Comparison of ENCODE assay signal across 10 cellular contexts in the genomic region with DNA sequence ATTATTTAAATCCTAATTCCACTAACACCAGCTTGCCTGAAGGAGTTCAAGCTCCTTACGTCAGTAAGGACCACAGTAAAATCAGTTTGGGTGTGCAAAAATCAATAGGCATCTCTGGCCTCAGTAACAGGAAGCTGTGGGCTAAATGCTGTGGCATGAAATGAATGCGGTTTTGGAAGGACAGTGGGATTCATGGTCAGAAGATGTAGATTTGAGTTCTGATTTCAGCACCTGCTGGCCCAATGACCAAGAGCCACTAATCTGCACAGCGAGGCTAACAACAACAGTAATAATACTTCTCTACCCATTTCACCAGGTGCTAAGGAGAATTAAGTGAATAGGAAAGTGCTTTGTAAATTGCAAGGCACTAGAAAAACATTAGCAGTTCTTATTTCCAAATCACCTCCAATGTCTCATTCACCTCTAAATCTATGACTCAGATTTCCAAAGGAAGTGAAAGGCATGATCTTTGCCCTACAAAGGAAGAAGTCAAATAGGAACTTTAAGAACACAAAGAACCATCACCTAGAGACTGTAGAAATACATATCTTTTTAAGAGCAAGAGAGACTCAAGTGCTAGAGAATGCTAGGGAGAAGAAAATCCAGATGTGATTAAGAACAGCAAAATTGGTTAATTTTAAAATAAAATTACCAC.
DNase-seq lines count a peak whose midpoint lies in the region; ATAC-seq and TF ChIP-seq lines count a peak whose summit lies in the region.
"Had no signal": no experiment of that assay in that cellular context is flagged by ENCODE, and none has a peak within 500 bp of the region (broad histone marks: within the 10 kb centered on the region; RNA-seq: fewer than 3 reads in every experiment).

No MANE protein-coding gene starts in this region.

- H3K4me1 Mint-ChIP-seq in CD4-positive, alpha-beta T cell (ENCODE audit: low read depth) = peaks cover 95% of the 10 kb centered on the region
- H3K4me1 Mint-ChIP-seq in T-helper 17 cell = peaks cover 60% of the 10 kb centered on the region

- CTCF ChIA-PET in CD4-positive, alpha-beta T cell (lab: Charles Lee) = interaction anchor here (0.9 to 1.4 kb wide), 4 partner anchors 14 to 172 kb away, joined by 3 to 5 read pairs (median 3); a partner anchor contains a TSS
- CTCF ChIA-PET in HCT116 (lab: Charles Lee) = interaction anchor here (0.7 to 0.9 kb wide), 2 partner anchors 17 to 24 kb away, joined by 3 read pairs; no protein-coding TSS in a partner anchor
- CTCF ChIA-PET in A673 (lab: Charles Lee) = no interaction called here

- peak overlapping the region; percentile 38 for H3K27ac ChIP-seq in CD4-positive, alpha-beta T cell (ENCODE audit: low read depth, low read length)
- no peak overlapping the region for H3K27ac ChIP-seq in HCT116 (ENCODE audit: low read depth, low read length)
- no peak overlapping the region for H3K27ac ChIP-seq in A673 (ENCODE audit: low read depth, low read length, poor library complexity, severe bottlenecking)

- peaks cover 83% of the 10 kb centered on the region for H3K36me3 Mint-ChIP-seq in CD4-positive, alpha-beta T cell (ENCODE audit: low read depth)
- peaks cover 7% of the 10 kb centered on the region for H3K36me3 Mint-ChIP-seq in T-helper 17 cell (ENCODE audit: low read depth)

- no peak for TF ChIP-seq POLR2A in HCT116 (IDR thresholded peaks at IDR 0.05; ENCODE audit: borderline replicate concordance, extremely low read depth, insufficient read depth, insufficient read length)

- no peaks in the 10 kb centered on the region for H3K9me2 ChIP-seq in HCT116 (ENCODE audit: insufficient read depth)

- H4K20me1 ChIP-seq in HCT116 (ENCODE audit: insufficient read depth) = no peaks in the 10 kb centered on the region

- peak overlapping the region; percentile 85 for H3K27ac Mint-ChIP-seq in CD4-positive, alpha-beta T cell
- peak overlapping the region; percentile 94 for H3K27ac Mint-ChIP-seq in T-helper 17 cell

- H2AFZ ChIP-seq in HCT116 (ENCODE audit: low read depth, low read length, poor library complexity, severe bottlenecking) = no peak overlapping the region

- peak; percentile 60 for ATAC-seq in CD4-positive, alpha-beta T cell (ENCODE audit: poor library complexity)
- ATAC-seq in HCT116 (no peak), T-helper 17 cell (peak; percentile 42), HG03095 (IDR thresholded peaks at IDR 0.05; ENCODE audit: unreplicated experiment) (no peak)

- RAD21 ChIA-PET in HCT116 (lab: Charles Lee; ENCODE audit: low non-redundant PET in 1 of 2, low total read pairs in 2 of 2, uncharacterized antibody in 2 of 2, unreplicated experiment in 2 of 2) = no interaction called here

- no peak for TF ChIP-seq RAD21 in HCT116 (IDR thresholded peaks at IDR 0.05; ENCODE audit: low read depth)

- no TSS peak for BruUV-seq in HCT116 (replicated peaks; lab: Mats Ljungman, UMichigan)
- BruUV-seq in A673 (replicated peaks; lab: Mats Ljungman, UMichigan) = no TSS peak

- no peaks in the 10 kb centered on the region for H3K36me3 ChIP-seq in HCT116 (ENCODE audit: control insufficient read depth in 1 of 2, insufficient read depth in 2 of 2, low read length in 2 of 2)
- H3K36me3 ChIP-seq in A673 (ENCODE audit: insufficient read depth, low read length, poor library complexity, severe bottlenecking) = no peaks in the 10 kb centered on the region

- H3K4me1 ChIP-seq in HCT116 (ENCODE audit: control insufficient read depth in 1 of 2, insufficient read depth in 2 of 2, low read length in 2 of 2) (peaks cover 0 to 6% of the 10 kb centered on the region in 2 experiments; a peak in 2 of 4 replicates), A673 (ENCODE audit: insufficient read depth, low read length, poor library complexity, severe bottlenecking) (no peaks in the 10 kb centered on the region)

- no peak for DNase-seq in CD4-positive, alpha-beta T cell
- no peak for DNase-seq in HCT116 (ENCODE audit: low read depth, low spot score)
- no peak for DNase-seq in T-helper 17 cell
- DNase-seq in kidney tubule cell (ENCODE audit: low spot score) = peak; percentile 40
- no peak for DNase-seq in A673 (ENCODE audit: low spot score)
- no peak for DNase-seq in SHP77 treated with DMSO at 0.1 percent for 48 hours (lab: John Stamatoyannopoulos, UW)
- DNase-seq in effector CD8-positive, alpha-beta T cell (lab: John Stamatoyannopoulos, UW) = no peak
- DNase-seq: activated gamma-delta T cell treated with Interleukin-2 at 50 U/mL for 16 hours, NCI-H2171 treated with DMSO at 0.1 percent for 48 hours had no signal

- no peaks in the 10 kb centered on the region for H3K9me3 ChIP-seq in CD4-positive, alpha-beta T cell (ENCODE audit: control insufficient read depth, low read length)
- H3K9me3 ChIP-seq in HCT116 (ENCODE audit: control insufficient read depth in 1 of 2, insufficient read depth in 1 of 2, low read depth in 1 of 2, low read length in 2 of 2) (no peaks in the 10 kb centered on the region), T-helper 17 cell (ENCODE audit: control insufficient read depth, low read length, poor library complexity, severe bottlenecking) (no peaks in the 10 kb centered on the region), A673 (ENCODE audit: low read depth, low read length, poor library complexity, severe bottlenecking) (no peaks in the 10 kb centered on the region)

- no peak overlapping the region for H3K9ac ChIP-seq in HCT116 (ENCODE audit: low read length)

- no peaks in the 10 kb centered on the region for H3K27me3 Mint-ChIP-seq in CD4-positive, alpha-beta T cell
- H3K27me3 Mint-ChIP-seq in T-helper 17 cell = no peaks in the 10 kb centered on the region

- H3K4me3 Mint-ChIP-seq in CD4-positive, alpha-beta T cell = peak overlapping the region; percentile 69
- peak overlapping the region; percentile 59 for H3K4me3 Mint-ChIP-seq in T-helper 17 cell

- no peaks in the 10 kb centered on the region for H3K27me3 ChIP-seq in CD4-positive, alpha-beta T cell (ENCODE audit: control insufficient read depth, insufficient read depth, low read length)
- H3K27me3 ChIP-seq in HCT116 (ENCODE audit: insufficient read depth, low read length) (no peaks in the 10 kb centered on the region), A673 (replicated peaks; ENCODE audit: insufficient read depth, low read depth, low read length, poor library complexity) (no peaks in the 10 kb centered on the region)

- no peak for TF ChIP-seq CTCF in CD4-positive, alpha-beta T cell (IDR thresholded peaks at IDR 0.05)
- no peak for TF ChIP-seq CTCF in HCT116 (IDR thresholded peaks at IDR 0.05 in 2 of 3, conservative IDR thresholded peaks at IDR 0.05 in 1 of 3; ENCODE audit: borderline replicate concordance in 1 of 3, insufficient read depth in 1 of 3, low read depth in 2 of 3, low read length in 2 of 3)
- no peak for TF ChIP-seq CTCF in A673 (conservative IDR thresholded peaks at IDR 0.05; ENCODE audit: low read depth, low read length)

- intact Hi-C loops in CD4-positive, alpha-beta T cell (cut with DNase I, micrococcal nuclease) = no loop called here
- intact Hi-C loops in HCT116 (cut with micrococcal nuclease) = no loop called here
- intact Hi-C loops in A673 (cut with micrococcal nuclease; ENCODE audit: unreplicated experiment) = no loop called here

- H3K9me3 Mint-ChIP-seq in CD4-positive, alpha-beta T cell = no peaks in the 10 kb centered on the region

- no peaks in the 10 kb centered on the region for H3K79me2 ChIP-seq in HCT116 (ENCODE audit: insufficient read depth, low read length)

- H3K4me3 ChIP-seq in HCT116 (replicated peaks in 1 of 2; ENCODE audit: low read depth in 1 of 2, low read length in 2 of 2) (no peak overlapping the region), A673 (ENCODE audit: low read depth, low read length, poor library complexity, severe bottlenecking) (no peak overlapping the region)

- POLR2A ChIA-PET in CD4-positive, alpha-beta T cell (lab: Charles Lee) = interaction anchor here (0.7 to 1.6 kb wide), 6 partner anchors 14 to 172 kb away, joined by 3 to 6 read pairs (median 4); a partner anchor contains a TSS
- POLR2A ChIA-PET in HCT116 (lab: Charles Lee) = no interaction called here
- POLR2A ChIA-PET in A673 (lab: Charles Lee; ENCODE audit: low non-redundant PET) = no interaction called here

- no peak overlapping the region for H3K4me2 ChIP-seq in HCT116 (ENCODE audit: low read length)

TF ChIP-seq in HCT116, 20 proteins besides CTCF, POLR2A, EP300 and RAD21:
- TF ChIP-seq POLR2AphosphoS5 (IDR thresholded peaks at IDR 0.05; ENCODE audit: low read depth, low read length) = no peak
- TF ChIP-seq FOSL1 (IDR thresholded peaks at IDR 0.05; ENCODE audit: low read depth) = peak; percentile 18; the same call in 1 of the 2 replicates
TF ChIP-seq in HCT116: peak in this region for 1.

Comparison
In these comparisons a context has a peak if more than half of its experiments do, and no peak if none do; other contexts are left out.
1. ATAC-seq: peak in CD4-positive, alpha-beta T cell (single experiment) and T-helper 17 cell (single experiment); none in HCT116 (single experiment) and HG03095 (single experiment).